Comparison of ENCODE assay signal across 8 cellular contexts in the genomic region with DNA sequence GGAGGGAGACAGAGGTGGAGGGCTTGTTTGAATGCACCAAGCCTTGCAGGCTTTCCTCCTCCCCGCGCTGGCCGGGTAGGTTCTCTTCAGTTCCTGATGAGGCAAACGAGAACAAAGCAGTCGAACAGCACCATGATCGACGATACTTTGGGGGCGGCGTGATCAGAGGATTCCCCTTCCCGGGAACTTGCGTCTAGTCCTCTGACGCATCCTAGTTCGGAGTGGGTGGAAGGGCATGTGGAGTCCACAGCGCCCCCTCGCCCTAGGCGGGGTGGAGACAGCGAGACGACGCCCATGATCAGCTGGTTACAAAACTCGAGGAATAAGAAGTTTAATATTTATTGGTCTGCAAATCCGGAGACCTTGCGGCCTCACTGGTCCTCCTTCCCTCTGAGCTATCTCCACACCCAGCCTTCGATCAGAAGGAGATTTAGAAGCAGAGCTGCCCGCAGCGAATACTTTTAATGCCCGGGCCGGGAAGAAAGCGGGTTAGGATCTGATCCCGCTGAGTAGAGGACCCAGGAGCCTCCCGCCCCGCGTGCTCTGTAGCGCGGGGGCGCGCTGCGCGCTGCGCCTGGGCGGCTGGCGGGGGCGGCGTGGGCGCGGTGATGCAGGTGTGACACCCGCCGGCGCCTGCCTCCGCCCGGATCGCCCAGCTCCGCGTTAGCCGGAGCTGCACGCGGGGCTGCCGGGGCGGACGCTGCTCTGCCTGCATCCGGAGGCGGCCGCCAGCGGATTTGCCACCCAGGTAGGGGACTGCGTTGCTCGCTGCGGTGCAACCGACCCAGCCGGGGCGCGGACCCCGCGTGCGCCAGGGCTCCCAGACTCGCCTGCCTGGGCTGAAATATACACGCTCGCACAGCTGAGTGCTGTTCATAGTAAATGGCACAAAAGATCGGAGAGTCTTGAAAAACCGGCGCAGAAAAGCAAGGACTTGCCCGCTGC. TPM values are rescaled to one million over a fixed set of nuclear protein-coding genes. Genes with fewer than 3 reads are reported as not detected.
DNase-seq lines count a peak whose midpoint lies in the region; ATAC-seq, FAIRE-seq and TF ChIP-seq lines count a peak whose summit lies in the region.

A gene with protein sequence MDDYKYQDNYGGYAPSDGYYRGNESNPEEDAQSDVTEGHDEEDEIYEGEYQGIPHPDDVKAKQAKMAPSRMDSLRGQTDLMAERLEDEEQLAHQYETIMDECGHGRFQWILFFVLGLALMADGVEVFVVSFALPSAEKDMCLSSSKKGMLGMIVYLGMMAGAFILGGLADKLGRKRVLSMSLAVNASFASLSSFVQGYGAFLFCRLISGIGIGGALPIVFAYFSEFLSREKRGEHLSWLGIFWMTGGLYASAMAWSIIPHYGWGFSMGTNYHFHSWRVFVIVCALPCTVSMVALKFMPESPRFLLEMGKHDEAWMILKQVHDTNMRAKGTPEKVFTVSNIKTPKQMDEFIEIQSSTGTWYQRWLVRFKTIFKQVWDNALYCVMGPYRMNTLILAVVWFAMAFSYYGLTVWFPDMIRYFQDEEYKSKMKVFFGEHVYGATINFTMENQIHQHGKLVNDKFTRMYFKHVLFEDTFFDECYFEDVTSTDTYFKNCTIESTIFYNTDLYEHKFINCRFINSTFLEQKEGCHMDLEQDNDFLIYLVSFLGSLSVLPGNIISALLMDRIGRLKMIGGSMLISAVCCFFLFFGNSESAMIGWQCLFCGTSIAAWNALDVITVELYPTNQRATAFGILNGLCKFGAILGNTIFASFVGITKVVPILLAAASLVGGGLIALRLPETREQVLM (plus strand): TSS at position 642 of the 945 bp plus-strand sequence. CDS start 126,007 bp downstream, outside the sequence.

- in situ Hi-C loops in transverse colon (cut with MboI; ENCODE audit: low pct_ligation_motif_present in 1 of 4, low pct_unique_long_range_greater_than_20kb in 1 of 4, low sequenced_read_pairs in 3 of 4): no loop called here

- no peak for TF ChIP-seq EP300 in transverse colon (IDR thresholded peaks at IDR 0.05; ENCODE audit: low read depth)

- peak; percentile 28 for TF ChIP-seq CTCF in HFF-Myc (IDR thresholded peaks at IDR 0.05; ENCODE audit: low read depth, low read length, missing control alignments)
- no peak for TF ChIP-seq CTCF in transverse colon (IDR thresholded peaks at IDR 0.05)

- H3K36me3 ChIP-seq in transverse colon: no peaks in the 10 kb centered on the region

- no peak within 1 kb of the TSS for H3K27ac ChIP-seq in transverse colon

- no peak for TF ChIP-seq POLR2A in transverse colon (IDR thresholded peaks at IDR 0.05)

- 1% methylated on average over 53 of the region's 80 CpGs; no CpG with 5 or more reads in 1 of the 2 donors for WGBS in transverse colon (ENCODE audit: low coverage in 1 of 2), 2 donors

- ATAC-seq in HG02763 (IDR thresholded peaks at IDR 0.05; ENCODE audit: unreplicated experiment): no peak

- H3K4me3 ChIP-seq in HFF-Myc (replicated peaks; ENCODE audit: low read depth, low read length) (peak within 1 kb of the TSS; percentile 26), transverse colon (peak within 1 kb of the TSS; percentile 0 to 52 (median 26))

- peak; percentile 16 for DNase-seq in EH (ENCODE audit: low read depth)
- no peak for DNase-seq in HFF-Myc (ENCODE audit: extremely low read depth, low read depth)
- DNase-seq in NCI-H748 treated with DMSO at 0.1 percent for 48 hours (lab: John Stamatoyannopoulos, UW): peak; percentile 30
- peak; percentile 20 for DNase-seq in activated effector memory CD4-positive, alpha-beta T cell treated with Interleukin-2 at 50 U/mL for 16 hours
- DNase-seq in frontal cortex (ENCODE audit: low spot score in 2 of 2): peak; percentile 38 to 41
- DNase-seq in occipital lobe (lab: John Stamatoyannopoulos, UW): peak; percentile 68
- no peak for DNase-seq in transverse colon

- intact Hi-C loops in transverse colon (cut with DNase I; ENCODE audit: low total_unique reads): no loop called here

- FAIRE-seq in frontal cortex (lab: Jason Lieb, UNC): no peak

- H3K9me3 ChIP-seq in transverse colon: no peaks in the 10 kb centered on the region

- H3K27me3 ChIP-seq in transverse colon: peaks cover 80% of the 10 kb centered on the region

- peaks cover 7 to 18% (median 13%) of the 10 kb centered on the region in 4 donors for H3K4me1 ChIP-seq in transverse colon

RNA-seq across cellular contexts. Expression of the gene that starts here (rescaled TPM):
- total RNA-seq in frontal cortex (42.8 TPM), occipital lobe (33.5 TPM), transverse colon (10 to 100 TPM in 1 of 4 donors, 1 to 10 TPM in 2, under 1 TPM in 1; 0.27 to 10.3 (median 2.2) TPM)

Comparison
In these comparisons a context has a peak if more than half of its experiments do, and no peak if none do; other contexts are left out.
1. DNase-seq: peak in EH (single experiment), NCI-H748 treated with DMSO at 0.1 percent for 48 hours (single experiment), activated effector memory CD4-positive, alpha-beta T cell treated with Interleukin-2 at 50 U/mL for 16 hours (single experiment), frontal cortex (2 of 2) and occipital lobe (single experiment); none in HFF-Myc (single experiment) and transverse colon (single experiment).